Comparison of ENCODE assay signal across 35 cellular contexts in the genomic region with DNA sequence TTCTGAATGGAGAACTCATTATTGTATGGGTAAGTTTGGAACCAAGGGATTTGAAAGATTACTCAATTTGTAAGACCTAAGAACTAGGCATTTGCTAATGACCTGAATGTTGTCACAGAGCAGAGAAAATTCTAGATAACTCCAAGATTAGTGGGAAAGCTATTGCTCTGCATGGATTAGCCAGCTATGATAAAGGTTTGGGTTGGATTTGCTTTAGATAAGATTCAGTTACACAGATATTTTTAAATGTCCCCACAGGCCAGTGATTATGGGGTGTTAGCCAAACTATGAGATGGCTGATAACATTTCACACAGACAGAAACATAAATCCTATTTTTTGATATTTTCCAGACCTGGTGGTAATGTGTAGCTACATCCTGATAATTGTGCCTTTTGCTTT.
"Had no signal": no experiment of that assay in that cellular context is flagged by ENCODE, and none has a peak within 500 bp of the region (broad histone marks: within the 10 kb centered on the region; RNA-seq: fewer than 3 reads in every experiment).

No MANE protein-coding gene starts in this region.

- H3K27ac Mint-ChIP-seq: activated B cell treated with CpG ODN at 0.5 μM for 24 hours; activated CD8-positive, alpha-beta T cell treated with anti-CD3 and anti-CD28 coated beads for 36 hours; activated naive CD8-positive, alpha-beta T cell treated with anti-CD3 and anti-CD28 coated beads, Interleukin-2, amount 10 ng/mL, durations not matched to agents 7 days and 5 days; activated T-helper 17 cell treated with anti-CD3 and anti-CD28 coated beads, Interleukin-2, amount 50 U/mL, for 72 hours; dendritic cell treated with granulocyte-macrophage colony-stimulating factor and Interleukin-4, amounts not matched to agents 40 ng/mL and 50 ng/mL, for 4 days; endodermal cell; T-helper 17 cell; T-helper 2 cell treated with Interferon-gamma antibody and Interleukin-4, amounts not matched to agents 5 μg/mL and 100 μg/mL, for 36 hours had no signal

- H3K27me3 ChIP-seq: brain microvascular endothelial cell, dorsolateral prefrontal cortex, esophagus muscularis mucosa had no signal

- ATAC-seq: activated CD4-positive, CD25-positive, alpha-beta regulatory T cell treated with anti-CD3 and anti-CD28 coated beads, Interleukin-2, amount 50 U/mL, for 24 hours; activated CD8-positive, alpha-beta T cell treated with anti-CD3 and anti-CD28 coated beads for 36 hours; activated T-cell treated with anti-CD3 and anti-CD28 coated beads, Interleukin-2, amount 50 U/mL, for 4 hours; activated T-helper 17 cell treated with anti-CD3 and anti-CD28 coated beads, Interleukin-2, amount 50 U/mL, for 72 hours; T-helper 17 cell had no signal

- H3K27me3 Mint-ChIP-seq: activated B cell treated with CpG ODN at 0.5 μM for 24 hours; activated CD8-positive, alpha-beta T cell treated with anti-CD3 and anti-CD28 coated beads for 36 hours; activated naive CD8-positive, alpha-beta T cell treated with anti-CD3 and anti-CD28 coated beads, Interleukin-2, amount 10 ng/mL, durations not matched to agents 7 days and 5 days; activated T-helper 17 cell treated with anti-CD3 and anti-CD28 coated beads, Interleukin-2, amount 50 U/mL, for 72 hours; central memory CD8-positive, alpha-beta T cell; dendritic cell treated with granulocyte-macrophage colony-stimulating factor and Interleukin-4, amounts not matched to agents 40 ng/mL and 50 ng/mL, for 4 days; T-helper 17 cell had no signal

- H3K9me3 Mint-ChIP-seq: activated B cell treated with CpG ODN at 0.5 μM for 24 hours; activated CD8-positive, alpha-beta T cell treated with anti-CD3 and anti-CD28 coated beads for 36 hours; activated naive CD8-positive, alpha-beta T cell treated with anti-CD3 and anti-CD28 coated beads, Interleukin-2, amount 10 ng/mL, durations not matched to agents 7 days and 5 days; activated T-cell treated with anti-CD3 and anti-CD28 coated beads, Interleukin-2, amount 50 U/mL, for 4 hours; activated T-helper 17 cell treated with anti-CD3 and anti-CD28 coated beads, Interleukin-2, amount 50 U/mL, for 72 hours; central memory CD8-positive, alpha-beta T cell; dendritic cell treated with granulocyte-macrophage colony-stimulating factor and Interleukin-4, amounts not matched to agents 40 ng/mL and 50 ng/mL, for 4 days; endodermal cell; T-helper 2 cell treated with Interferon-gamma antibody and Interleukin-4, amounts not matched to agents 5 μg/mL and 100 μg/mL, for 36 hours had no signal

- DNase-seq: activated B cell treated with CpG ODN at 0.5 μM for 24 hours; activated CD4-positive, alpha-beta T cell treated with anti-CD3 and anti-CD28 coated beads for 48 hours; activated CD4-positive, alpha-beta T cell treated with anti-CD3 and anti-CD28 coated beads, Interleukin-2, amount 50 U/mL, for 1 hour; activated CD4-positive, alpha-beta T cell treated with anti-CD3 and anti-CD28 coated beads, Interleukin-2, amount 50 U/mL, for 48 hours; activated CD8-positive, alpha-beta memory T cell treated with anti-CD3 and anti-CD28 coated beads for 24 hours; activated CD8-positive, alpha-beta T cell treated with anti-CD3 and anti-CD28 coated beads for 36 hours; activated effector memory CD4-positive, alpha-beta T cell treated with Interleukin-2 at 50 U/mL for 16 hours; activated gamma-delta T cell treated with Interleukin-2 at 50 U/mL for 16 hours; activated naive CD4-positive, alpha-beta T cell treated with anti-CD3 and anti-CD28 coated beads, Interleukin-2, amount 50 U/mL, for 16 hours; activated naive CD4-positive, alpha-beta T cell treated with Interleukin-2 at 50 U/mL for 16 hours; activated naive CD8-positive, alpha-beta T cell treated with anti-CD3 and anti-CD28 coated beads, Interleukin-2, amount 10 ng/mL, durations not matched to agents 7 days and 5 days; activated T-cell treated with anti-CD3 and anti-CD28 coated beads, Interleukin-2, amount 50 U/mL, for 4 hours; amniotic stem cell; anterior cingulate cortex; brain microvascular endothelial cell; dorsolateral prefrontal cortex; effector memory CD4-positive, alpha-beta T cell; endodermal cell; erythroblast; foreskin fibroblast; head of caudate nucleus; T-helper 1 cell; T-helper 17 cell; T1000; WERI-Rb-1 had no signal

- H3K4me1 Mint-ChIP-seq: activated B cell treated with CpG ODN at 0.5 μM for 24 hours; activated naive CD8-positive, alpha-beta T cell treated with anti-CD3 and anti-CD28 coated beads, Interleukin-2, amount 10 ng/mL, durations not matched to agents 7 days and 5 days; central memory CD8-positive, alpha-beta T cell had no signal

- H3K4me1 ChIP-seq: esophagus muscularis mucosa had no signal

- H3K9me3 ChIP-seq: esophagus muscularis mucosa had no signal

- H3K4me3 ChIP-seq: coronary artery, dorsolateral prefrontal cortex, esophagus muscularis mucosa had no signal

- FAIRE-seq: astrocyte, bronchial epithelial cell, frontal cortex had no signal

- H3K36me3 ChIP-seq: brain microvascular endothelial cell, esophagus muscularis mucosa, WERI-Rb-1 had no signal

- H3K4me3 Mint-ChIP-seq: activated B cell treated with CpG ODN at 0.5 μM for 24 hours; activated CD8-positive, alpha-beta T cell treated with anti-CD3 and anti-CD28 coated beads for 36 hours; activated naive CD8-positive, alpha-beta T cell treated with anti-CD3 and anti-CD28 coated beads, Interleukin-2, amount 10 ng/mL, durations not matched to agents 7 days and 5 days; activated T-cell treated with anti-CD3 and anti-CD28 coated beads, Interleukin-2, amount 50 U/mL, for 4 hours; activated T-helper 17 cell treated with anti-CD3 and anti-CD28 coated beads, Interleukin-2, amount 50 U/mL, for 72 hours; central memory CD8-positive, alpha-beta T cell; dendritic cell treated with granulocyte-macrophage colony-stimulating factor and Interleukin-4, amounts not matched to agents 40 ng/mL and 50 ng/mL, for 4 days; endodermal cell; T-helper 17 cell; T-helper 2 cell treated with Interferon-gamma antibody and Interleukin-4, amounts not matched to agents 5 μg/mL and 100 μg/mL, for 36 hours had no signal

- H3K27ac ChIP-seq: brain microvascular endothelial cell, coronary artery, dorsolateral prefrontal cortex, esophagus muscularis mucosa, WERI-Rb-1 had no signal
